Comparison of ENCODE assay signal across 10 cellular contexts in genomic region chr22:29478326-29479276, GRCh38. TPM values are rescaled to one million over a fixed set of nuclear protein-coding genes. Genes with fewer than 3 reads are reported as not detected.
DNase-seq lines count a peak whose midpoint lies in the region; ATAC-seq, FAIRE-seq and TF ChIP-seq lines count a peak whose summit lies in the region.
"Had no signal": no experiment of that assay in that cellular context is flagged by ENCODE, and none has a peak within 500 bp of the region (broad histone marks: within the 10 kb centered on the region; RNA-seq: fewer than 3 reads in every experiment).

No MANE protein-coding gene starts in this region.

- H3K27me3 ChIP-seq in adipocyte (replicated peaks; ENCODE audit: control insufficient read depth, insufficient read depth, low read length) = peaks cover 81% of the 10 kb centered on the region
- H3K27me3 ChIP-seq in naive thymus-derived CD4-positive, alpha-beta T cell (ENCODE audit: control insufficient read depth in 2 of 2, insufficient read depth in 2 of 2, low read length in 2 of 2) = peaks cover 6 to 12% of the 10 kb centered on the region in 2 donors

- peak; percentile 47 for ATAC-seq in naive thymus-derived CD4-positive, alpha-beta T cell

- no peak overlapping the region for H3K4me3 ChIP-seq in adipocyte (ENCODE audit: low read length)
- no peak overlapping the region for H3K4me3 ChIP-seq in naive thymus-derived CD4-positive, alpha-beta T cell (ENCODE audit: low read length)

- no peak overlapping the region for H3K9ac ChIP-seq in adipocyte (ENCODE audit: low read length)

- POLR2A ChIA-PET in naive thymus-derived CD4-positive, alpha-beta T cell (lab: Charles Lee) = no interaction called here

- peaks cover 0 to 5% (median 0%) of the 10 kb centered on the region in 5 donors for H3K36me3 Mint-ChIP-seq in naive thymus-derived CD4-positive, alpha-beta T cell
- peaks cover 2 to 6% of the 10 kb centered on the region in 2 donors for H3K36me3 Mint-ChIP-seq in CD14-positive monocyte

- peaks cover 38 to 58% (median 52%) of the 10 kb centered on the region in 5 donors for H3K27me3 Mint-ChIP-seq in naive thymus-derived CD4-positive, alpha-beta T cell
- H3K27me3 Mint-ChIP-seq in CD14-positive monocyte (ENCODE audit: low read depth in 3 of 3) = peaks cover 41 to 62% (median 45%) of the 10 kb centered on the region in 3 donors

- peak overlapping the region in 6 of 10 donors; percentile 32 to 69 (median 39) for H3K4me3 Mint-ChIP-seq in naive thymus-derived CD4-positive, alpha-beta T cell
- H3K4me3 Mint-ChIP-seq in CD14-positive monocyte = peak overlapping the region in 1 of 2 donors; percentile 88

- H3K9me3 Mint-ChIP-seq in naive thymus-derived CD4-positive, alpha-beta T cell = peaks cover 0 to 6% (median 0%) of the 10 kb centered on the region in 11 donors
- peaks cover 0 to 16% (median 6%) of the 10 kb centered on the region in 7 donors for H3K9me3 Mint-ChIP-seq in CD14-positive monocyte

- FAIRE-seq in frontal cortex (lab: Jason Lieb, UNC) = no peak

- no peak overlapping the region for H3K27ac ChIP-seq in naive thymus-derived CD4-positive, alpha-beta T cell (ENCODE audit: low read depth, low read length)

- peaks cover 15 to 22% (median 20%) of the 10 kb centered on the region in 7 donors for H3K4me1 Mint-ChIP-seq in naive thymus-derived CD4-positive, alpha-beta T cell
- peaks cover 34% of the 10 kb centered on the region for H3K4me1 Mint-ChIP-seq in CD14-positive monocyte

- TF ChIP-seq CTCF in CD14-positive monocyte (IDR thresholded peaks at IDR 0.05) = no peak

- H3K9me3 ChIP-seq in adipocyte (ENCODE audit: control insufficient read depth, low read length) = peaks cover 4% of the 10 kb centered on the region
- H3K9me3 ChIP-seq in naive thymus-derived CD4-positive, alpha-beta T cell (ENCODE audit: control insufficient read depth in 2 of 3, low read length in 3 of 3) = no peaks in the 10 kb centered on the region

- CTCF ChIA-PET in naive thymus-derived CD4-positive, alpha-beta T cell (lab: Charles Lee) = no interaction called here

- DNase-seq in D341Med (ENCODE audit: low spot score) = peak; percentile 60
- peak; percentile 32 for DNase-seq in NAMALWA (ENCODE audit: low spot score)
- peak; percentile 50 for DNase-seq in adipocyte (ENCODE audit: low read depth)
- peak in 5 of 9 donors; percentile 27 to 41 (median 30) for DNase-seq in naive thymus-derived CD4-positive, alpha-beta T cell
- no peak for DNase-seq in frontal cortex (ENCODE audit: low spot score in 2 of 2)
- no peak for DNase-seq in CD14-positive monocyte (ENCODE audit: low spot score)
- DNase-seq in NCI-H146 treated with DMSO at 0.1 percent for 48 hours (lab: John Stamatoyannopoulos, UW; ENCODE audit: unreplicated experiment) = no peak
- DNase-seq in H4 (ENCODE audit: low spot score) = no peak

- peaks cover 11% of the 10 kb centered on the region for H3K4me1 ChIP-seq in adipocyte (ENCODE audit: control insufficient read depth, insufficient read depth, low read length)
- no peaks in the 10 kb centered on the region for H3K4me1 ChIP-seq in naive thymus-derived CD4-positive, alpha-beta T cell (ENCODE audit: control insufficient read depth in 2 of 2, insufficient read depth in 2 of 2, low read length in 2 of 2)

- intact Hi-C loops in naive thymus-derived CD4-positive, alpha-beta T cell (cut with micrococcal nuclease) = no loop called here
- intact Hi-C loops in CD14-positive monocyte (cut with micrococcal nuclease) = no loop called here

- peak overlapping the region in 2 of 9 donors; percentile 25 to 52 for H3K27ac Mint-ChIP-seq in naive thymus-derived CD4-positive, alpha-beta T cell
- H3K27ac Mint-ChIP-seq in CD14-positive monocyte = no peak overlapping the region

- no peaks in the 10 kb centered on the region for H3K36me3 ChIP-seq in adipocyte (ENCODE audit: control insufficient read depth, insufficient read depth, low read length, severe bottlenecking)
- H3K36me3 ChIP-seq in naive thymus-derived CD4-positive, alpha-beta T cell (ENCODE audit: control insufficient read depth in 2 of 3, insufficient read depth in 3 of 3, low read length in 3 of 3) = no peaks in the 10 kb centered on the region

RNA-seq across cellular contexts. Expression of gene NEFH, which starts 1.4 kb away (rescaled TPM):
- 1 to 10 TPM in 1 of 5 experiments, under 1 TPM in 4; 0.19 to 3.2 (median 0.24) TPM for total RNA-seq in naive thymus-derived CD4-positive, alpha-beta T cell
- under 1 TPM; 0.20 to 0.25 TPM for polyA plus RNA-seq in naive thymus-derived CD4-positive, alpha-beta T cell
- total RNA-seq in frontal cortex = 0.41 TPM
- polyA plus RNA-seq in CD14-positive monocyte = under 1 TPM; 0.20 to 0.74 TPM
- not detected in 2 replicates for total RNA-seq in H4 (2014; rRNA removed; shearing (Covaris generic))
- total RNA-seq: HT1080 had no signal

RNA-seq across cellular contexts. Expression of gene RFPL1, which starts 40.2 kb away (rescaled TPM):
- under 1 TPM in 2 of 5 experiments, not detected in 3; 0.15 to 0.24 TPM for total RNA-seq in naive thymus-derived CD4-positive, alpha-beta T cell
- polyA plus RNA-seq in naive thymus-derived CD4-positive, alpha-beta T cell = under 1 TPM in 1 of 2 donors, not detected in 1; 0.14 TPM
- total RNA-seq in frontal cortex = under 0.01 TPM
- polyA plus RNA-seq in CD14-positive monocyte = under 1 TPM in 1 of 2 donors, not detected in 1; 0.20 TPM
- total RNA-seq in H4 (2014; rRNA removed; shearing (Covaris generic)) = 0.08 TPM in 1 of 2 replicates, not detected in the other
- total RNA-seq: fibroblast of villous mesenchyme, HT1080 had no signal

Comparison
In these comparisons a context has a peak if more than half of its experiments do, and no peak if none do; other contexts are left out.
1. DNase-seq: peak in D341Med (single experiment), NAMALWA (single experiment), adipocyte (single experiment) and naive thymus-derived CD4-positive, alpha-beta T cell (5 of 9); none in frontal cortex (0 of 2), CD14-positive monocyte (single experiment), NCI-H146 treated with DMSO at 0.1 percent for 48 hours (single experiment) and H4 (single experiment).